8 cellular contexts compared by ENCODE assay signal in the genomic region with DNA sequence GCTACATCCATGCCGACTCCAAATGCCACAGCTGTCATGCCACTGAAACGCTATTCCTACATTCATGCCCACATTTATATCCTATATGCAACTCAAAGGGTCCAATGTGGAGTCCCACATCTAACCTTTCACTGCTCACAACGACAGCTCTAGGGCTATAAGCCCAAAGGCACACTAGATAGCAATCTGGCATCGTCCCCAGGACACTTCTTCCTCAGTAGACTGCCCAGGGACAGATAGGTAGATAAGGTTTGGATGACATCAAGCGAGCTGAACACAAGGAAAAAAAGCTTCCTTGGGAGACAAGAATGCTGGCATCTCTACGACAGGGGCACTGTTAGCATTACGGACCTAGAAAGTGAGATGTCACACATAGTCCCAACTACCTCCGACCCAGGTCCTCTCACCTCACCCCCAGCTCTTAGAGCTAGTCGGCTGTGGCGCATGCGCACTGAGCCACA. TPM values are rescaled to one million over a fixed set of nuclear protein-coding genes. Genes with fewer than 3 reads are reported as not detected.
A peak's percentile ranks its signal among the peaks of the same experiment; 100 is the strongest.
DNase-seq lines count a peak whose midpoint lies in the region; ATAC-seq, FAIRE-seq and TF ChIP-seq lines count a peak whose summit lies in the region.

No MANE protein-coding gene starts in this region.

- peaks cover 38% of the 10 kb centered on the region for H3K27me3 ChIP-seq in osteoblast (ENCODE audit: insufficient read depth, low read length)

- peak overlapping the region; percentile 77 for H3K4me2 ChIP-seq in osteoblast (ENCODE audit: insufficient read depth, low read length)

- peak; percentile 48 for DNase-seq in NCI-H2029 (lab: John Stamatoyannopoulos, UW)
- no peak for DNase-seq in NCI-H2029 treated with DMSO at 0.1 percent for 48 hours (lab: John Stamatoyannopoulos, UW)
- DNase-seq in T follicular helper cell (ENCODE audit: low read depth), result peak; percentile 43
- no peak for DNase-seq in epithelial cell of proximal tubule (ENCODE audit: low read depth)
- DNase-seq in osteoblast (ENCODE audit: insufficient read length, low spot score, missing footprints), result peak; percentile 80
- no peak for DNase-seq in HTR-8/SVneo (ENCODE audit: insufficient read length, low spot score)
- no peak for DNase-seq in NCI-H146 (lab: John Stamatoyannopoulos, UW)

- no peak for FAIRE-seq in HTR-8/SVneo (lab: Jason Lieb, UNC)

- H4K20me1 ChIP-seq in osteoblast (ENCODE audit: insufficient read depth, low read length), result no peaks in the 10 kb centered on the region

- TF ChIP-seq CTCF in epithelial cell of proximal tubule (conservative IDR thresholded peaks at IDR 0.05; ENCODE audit: low read depth, low read length) (no peak), osteoblast (IDR thresholded peaks at IDR 0.05; ENCODE audit: extremely low read depth, low read depth, low read length) (no peak)

- no peak overlapping the region for H2AFZ ChIP-seq in osteoblast (ENCODE audit: low read length)

- H3K79me2 ChIP-seq in osteoblast (ENCODE audit: insufficient read depth, low read length), result no peaks in the 10 kb centered on the region

- peak overlapping the region; percentile 69 for H3K4me3 ChIP-seq in epithelial cell of proximal tubule (ENCODE audit: low read depth, low read length)
- peak overlapping the region; percentile 68 for H3K4me3 ChIP-seq in osteoblast (ENCODE audit: insufficient read depth, low read length)

- H3K4me1 ChIP-seq in osteoblast (ENCODE audit: insufficient read depth, low read length), result no peaks in the 10 kb centered on the region

- H3K36me3 ChIP-seq in osteoblast (ENCODE audit: insufficient read depth, low read length), result no peaks in the 10 kb centered on the region

- peak; percentile 5 for ATAC-seq in HG02588 (IDR thresholded peaks at IDR 0.05; ENCODE audit: unreplicated experiment)

- no peaks in the 10 kb centered on the region for H3K9me3 ChIP-seq in osteoblast (ENCODE audit: low read depth, low read length)

- H3K27ac ChIP-seq in osteoblast (ENCODE audit: low read depth, low read length), result no peak overlapping the region

RNA-seq across cellular contexts. Expression of a gene that starts 0.7 kb away (rescaled TPM):
- 0.22 and 0.40 TPM in 2 replicates for total RNA-seq in epithelial cell of proximal tubule
- 1.1 and 1.8 TPM in 2 replicates for total RNA-seq in osteoblast

RNA-seq across cellular contexts. Expression of a gene that starts 54.7 kb away (rescaled TPM):
- not detected in 2 replicates for total RNA-seq in epithelial cell of proximal tubule
- total RNA-seq in osteoblast, result 0.29 and 0.36 TPM in 2 replicates

Comparison
In these comparisons a context has a peak if more than half of its experiments do, and no peak if none do; other contexts are left out.
1. DNase-seq: peak in NCI-H2029 (single experiment), T follicular helper cell (single experiment) and osteoblast (single experiment); none in NCI-H2029 treated with DMSO at 0.1 percent for 48 hours (single experiment), epithelial cell of proximal tubule (single experiment), HTR-8/SVneo (single experiment) and NCI-H146 (single experiment).